ENCODE assay signal across 24 cellular contexts in the genomic region with DNA sequence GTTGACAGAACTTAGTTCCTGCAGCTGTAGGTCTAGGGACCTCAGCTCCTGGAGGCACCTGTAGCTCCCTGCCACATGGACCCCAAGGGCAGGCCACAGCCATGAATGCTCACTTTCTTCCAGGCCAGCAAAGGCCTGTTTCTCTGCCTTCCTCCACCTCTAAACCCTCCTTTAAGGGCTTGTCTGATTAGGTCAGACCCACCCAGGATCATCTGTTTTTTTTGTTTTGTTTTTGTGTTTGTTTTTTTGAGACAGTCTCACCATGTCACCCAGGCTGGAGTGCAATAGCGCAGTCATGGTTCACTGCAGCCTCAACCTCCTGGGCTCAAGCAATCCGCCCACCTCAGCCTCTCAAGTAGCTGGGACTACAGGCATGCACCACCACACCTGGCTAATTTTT.
"Had no signal": no experiment of that assay in that cellular context is flagged by ENCODE, and none has a peak within 500 bp of the region (broad histone marks: within the 10 kb centered on the region; RNA-seq: fewer than 3 reads in every experiment).

No MANE protein-coding gene starts in this region.

- H3K27ac ChIP-seq: left ventricle myocardium inferior, ovary, right atrium auricular region, right lobe of liver, transverse colon, upper lobe of left lung, vagina had no signal

- H3K36me3 ChIP-seq: left ventricle myocardium inferior, ovary, right atrium auricular region, right lobe of liver, transverse colon, upper lobe of left lung, vagina had no signal

- H3K36me3 Mint-ChIP-seq: mesothelial cell of epicardium; naive B cell; natural killer cell; stimulated activated effector memory CD8-positive, alpha-beta T cell treated with anti-CD3 and anti-CD28 coated beads, Interleukin-12 subunit alpha, Interleukin-12 subunit beta, amount 100 ng/mL, for 72 hours had no signal

- DNase-seq: hippocampal formation; left ventricle myocardium inferior; mesendoderm; naive B cell; natural killer cell; nephron progenitor cell; ovary; stimulated activated CD4-positive, alpha-beta T cell treated with anti-CD3 and anti-CD28 coated beads, Interleukin-12 subunit alpha, Interleukin-12 subunit beta, amount 100 ng/mL, for 4 hours; stimulated activated CD4-positive, alpha-beta T cell treated with anti-CD3 and anti-CD28 coated beads, Interleukin-15, amount 100 ng/mL, for 24 hours; stimulated activated CD4-positive, alpha-beta T cell treated with anti-CD3 and anti-CD28 coated beads, Interleukin-2, amount 100 ng/mL, for 24 hours; stimulated activated CD4-positive, alpha-beta T cell treated with anti-CD3 and anti-CD28 coated beads, Interleukin-4, amount 100 ng/mL, for 1 hour; stimulated activated naive CD4-positive, alpha-beta T cell treated with Interleukin-2 at 50 U/mL for 16 hours; stimulated activated naive CD8-positive, alpha-beta T cell treated with anti-CD3 and anti-CD28 coated beads, Interleukin-15, amount 100 ng/mL, for 72 hours; substantia nigra; transverse colon; upper lobe of left lung had no signal

- H3K9me3 Mint-ChIP-seq: mesothelial cell of epicardium; naive B cell; natural killer cell; stimulated activated effector memory CD8-positive, alpha-beta T cell treated with anti-CD3 and anti-CD28 coated beads, Interleukin-12 subunit alpha, Interleukin-12 subunit beta, amount 100 ng/mL, for 72 hours; stimulated activated naive CD8-positive, alpha-beta T cell treated with anti-CD3 and anti-CD28 coated beads, Interleukin-15, amount 100 ng/mL, for 72 hours had no signal

- H3K4me1 ChIP-seq: left ventricle myocardium inferior, right atrium auricular region, transverse colon, upper lobe of left lung had no signal

- H3K9me3 ChIP-seq: left ventricle myocardium inferior, ovary, right atrium auricular region, right lobe of liver, transverse colon, upper lobe of left lung, vagina had no signal

- H3K27me3 ChIP-seq: ovary, right atrium auricular region, right lobe of liver, upper lobe of left lung, vagina had no signal

- H3K4me3 ChIP-seq: left ventricle myocardium inferior, lung, ovary, right atrium auricular region, right lobe of liver, smooth muscle cell, transverse colon, upper lobe of left lung, vagina had no signal

- H3K27me3 Mint-ChIP-seq: progenitor cell of endocrine pancreas had no signal

- H3K4me1 Mint-ChIP-seq: naive B cell; natural killer cell; stimulated activated effector memory CD8-positive, alpha-beta T cell treated with anti-CD3 and anti-CD28 coated beads, Interleukin-12 subunit alpha, Interleukin-12 subunit beta, amount 100 ng/mL, for 72 hours; stimulated activated naive CD8-positive, alpha-beta T cell treated with anti-CD3 and anti-CD28 coated beads, Interleukin-15, amount 100 ng/mL, for 72 hours had no signal

- H3K4me3 Mint-ChIP-seq: mesothelial cell of epicardium; natural killer cell; nephron progenitor cell; stimulated activated effector memory CD8-positive, alpha-beta T cell treated with anti-CD3 and anti-CD28 coated beads, Interleukin-12 subunit alpha, Interleukin-12 subunit beta, amount 100 ng/mL, for 72 hours; stimulated activated naive CD8-positive, alpha-beta T cell treated with anti-CD3 and anti-CD28 coated beads, Interleukin-15, amount 100 ng/mL, for 72 hours had no signal

- H3K27ac Mint-ChIP-seq: mesothelial cell of epicardium; naive B cell; natural killer cell; progenitor cell of endocrine pancreas; stimulated activated effector memory CD8-positive, alpha-beta T cell treated with anti-CD3 and anti-CD28 coated beads, Interleukin-12 subunit alpha, Interleukin-12 subunit beta, amount 100 ng/mL, for 72 hours; stimulated activated naive CD8-positive, alpha-beta T cell treated with anti-CD3 and anti-CD28 coated beads, Interleukin-15, amount 100 ng/mL, for 72 hours had no signal
